Comparison of ENCODE assay signal across 18 cellular contexts in the genomic region with DNA sequence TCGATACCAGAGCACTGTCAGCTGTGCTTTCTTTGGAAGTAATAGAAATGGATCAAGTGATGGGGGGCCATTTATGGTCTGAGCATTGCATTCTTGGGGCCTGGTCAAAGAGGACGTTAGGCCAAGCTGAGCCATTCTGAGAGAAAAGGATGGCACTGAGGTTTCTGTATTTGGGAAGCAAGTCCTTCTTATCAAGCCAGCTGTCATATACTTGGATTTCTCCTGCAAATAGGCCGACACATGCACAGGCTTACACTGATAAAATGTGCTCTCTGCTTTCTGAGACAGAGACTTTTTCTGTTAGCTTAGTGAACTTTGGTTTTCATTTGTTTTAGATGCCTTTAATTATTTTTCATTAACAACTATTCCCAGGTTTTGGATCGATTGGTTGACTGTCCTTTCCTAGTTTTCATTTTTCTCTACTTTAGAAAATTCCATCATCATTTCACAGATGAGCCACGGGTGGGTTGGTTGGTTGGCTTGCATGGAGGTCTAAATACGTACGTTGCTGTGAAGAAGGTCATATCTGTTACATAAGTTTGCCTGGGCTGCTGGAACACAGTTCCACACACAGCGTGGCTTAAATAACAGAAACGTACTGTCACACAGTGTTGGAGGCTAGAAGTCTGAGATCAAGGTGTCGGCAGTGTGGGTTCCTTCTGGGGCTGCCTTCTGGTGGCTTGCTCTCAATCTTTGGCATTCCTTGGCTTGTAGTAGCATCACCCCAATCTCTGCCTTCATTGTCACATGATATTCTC.
"Had no signal": no experiment of that assay in that cellular context is flagged by ENCODE, and none has a peak within 500 bp of the region (broad histone marks: within the 10 kb centered on the region; RNA-seq: fewer than 3 reads in every experiment).

No MANE protein-coding gene starts in this region.

- H3K9me3 Mint-ChIP-seq: activated naive CD8-positive, alpha-beta T cell treated with anti-CD3 and anti-CD28 coated beads, Interleukin-2, amount 10 ng/mL, durations not matched to agents 7 days and 5 days; activated T-helper 1 cell treated with anti-CD3 and anti-CD28 coated beads, Interleukin-12 subunit alpha, Interleukin-12 subunit beta, Interleukin-2, Interleukin-4 antibody, amounts not matched to agents 30 ng/mL and 10 ng/mL and 1 ng/mL, durations not matched to agents 14 hours and 24 hours and 36 hours; endodermal cell; natural killer cell; T-helper 2 cell treated with Interferon-gamma antibody and Interleukin-4, amounts not matched to agents 5 μg/mL and 100 μg/mL, for 36 hours; WTC11 had no signal

- H3K4me3 Mint-ChIP-seq: activated CD4-positive, alpha-beta T cell treated with anti-CD3 and anti-CD28 coated beads for 36 hours; activated naive CD8-positive, alpha-beta T cell treated with anti-CD3 and anti-CD28 coated beads, Interleukin-2, amount 10 ng/mL, durations not matched to agents 7 days and 5 days; activated T-helper 1 cell treated with anti-CD3 and anti-CD28 coated beads, Interleukin-12 subunit alpha, Interleukin-12 subunit beta, Interleukin-2, Interleukin-4 antibody, amounts not matched to agents 30 ng/mL and 10 ng/mL and 1 ng/mL, durations not matched to agents 14 hours and 24 hours and 36 hours; endodermal cell; natural killer cell; T-helper 2 cell treated with Interferon-gamma antibody and Interleukin-4, amounts not matched to agents 5 μg/mL and 100 μg/mL, for 36 hours; WTC11 had no signal

- H3K4me1 Mint-ChIP-seq: activated naive CD8-positive, alpha-beta T cell treated with anti-CD3 and anti-CD28 coated beads, Interleukin-2, amount 10 ng/mL, durations not matched to agents 7 days and 5 days; natural killer cell had no signal

- H3K36me3 Mint-ChIP-seq: activated naive CD8-positive, alpha-beta T cell treated with anti-CD3 and anti-CD28 coated beads, Interleukin-2, amount 10 ng/mL, durations not matched to agents 7 days and 5 days; natural killer cell; WTC11 had no signal

- DNase-seq: activated CD4-positive, alpha-beta T cell treated with anti-CD3 and anti-CD28 coated beads for 36 hours; activated CD4-positive, alpha-beta T cell treated with anti-CD3 and anti-CD28 coated beads, Interleukin-2, amount 50 U/mL, for 48 hours; activated naive CD8-positive, alpha-beta T cell treated with anti-CD3 and anti-CD28 coated beads, Interleukin-2, amount 10 ng/mL, durations not matched to agents 7 days and 5 days; activated T-cell treated with anti-CD3 and anti-CD28 coated beads for 4 hours; amygdala; caudate nucleus; endodermal cell; foreskin melanocyte; kidney glomerular epithelial cell; mesenchymal stem cell; natural killer cell; pancreas; stimulated activated CD4-positive, alpha-beta T cell treated with anti-CD3 and anti-CD28 coated beads, Interleukin-2, amount 100 ng/mL, for 24 hours; stimulated activated naive CD4-positive, alpha-beta T cell treated with Interleukin-2 at 50 U/mL for 16 hours; substantia nigra had no signal

- H3K27ac Mint-ChIP-seq: activated CD4-positive, alpha-beta T cell treated with anti-CD3 and anti-CD28 coated beads for 36 hours; activated naive CD8-positive, alpha-beta T cell treated with anti-CD3 and anti-CD28 coated beads, Interleukin-2, amount 10 ng/mL, durations not matched to agents 7 days and 5 days; activated T-helper 1 cell treated with anti-CD3 and anti-CD28 coated beads, Interleukin-12 subunit alpha, Interleukin-12 subunit beta, Interleukin-2, Interleukin-4 antibody, amounts not matched to agents 30 ng/mL and 10 ng/mL and 1 ng/mL, durations not matched to agents 14 hours and 24 hours and 36 hours; endodermal cell; natural killer cell; T-helper 2 cell treated with Interferon-gamma antibody and Interleukin-4, amounts not matched to agents 5 μg/mL and 100 μg/mL, for 36 hours; WTC11 had no signal

- ATAC-seq: activated CD4-positive, alpha-beta T cell treated with anti-CD3 and anti-CD28 coated beads for 36 hours; natural killer cell; pancreas; WTC11 had no signal
